In the genomic region with DNA sequence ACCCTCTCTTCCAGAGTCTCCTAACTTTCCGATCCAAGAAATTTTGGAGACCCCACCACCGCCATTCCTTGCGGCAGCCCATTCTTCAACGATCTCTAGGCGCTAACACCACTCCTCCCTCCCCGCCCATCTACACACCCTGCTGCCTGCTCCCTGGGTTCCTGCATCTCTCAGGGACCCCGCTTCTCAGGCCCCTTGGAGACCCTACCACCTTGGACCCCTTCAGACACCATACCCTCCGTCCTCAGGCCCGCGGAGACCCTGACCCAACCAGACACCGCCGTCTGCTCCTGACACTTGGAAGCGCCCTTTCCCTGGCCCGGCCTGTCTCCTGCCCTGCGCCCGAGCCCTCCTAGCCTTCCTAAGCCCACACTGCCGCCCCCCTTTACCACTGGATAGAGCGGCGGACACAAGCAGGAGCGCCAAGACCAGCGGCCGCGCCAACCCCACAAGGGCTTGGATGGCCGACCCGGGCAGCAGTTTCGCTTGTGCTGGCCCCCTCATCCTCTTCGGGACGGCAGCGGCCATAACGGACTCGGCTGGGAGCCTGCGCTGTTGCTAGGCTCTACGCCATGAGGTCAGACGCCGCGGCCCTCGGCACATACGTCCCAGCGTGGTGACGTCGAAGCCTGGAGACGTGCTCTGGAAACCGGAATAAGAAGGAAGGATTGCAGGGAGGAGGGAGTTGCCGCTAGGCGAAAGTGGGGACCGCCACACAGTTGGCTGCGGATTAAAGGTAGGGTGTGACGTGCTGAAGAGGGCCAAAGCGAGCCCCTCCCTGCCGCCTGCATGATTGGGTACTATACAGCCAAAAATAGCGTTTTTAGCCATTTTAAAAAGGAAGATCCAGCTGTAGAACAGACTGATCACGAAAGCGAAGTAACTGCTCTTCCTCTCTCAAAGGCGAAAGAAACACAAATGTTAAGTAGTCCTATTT, we compare ENCODE assay signal across 8 cellular contexts. TPM values are rescaled to one million over a fixed set of nuclear protein-coding genes. Genes with fewer than 3 reads are reported as not detected.
DNase-seq lines count a peak whose midpoint lies in the region; ATAC-seq and TF ChIP-seq lines count a peak whose summit lies in the region.

A gene (minus strand): TSS at position 569 of the 937 bp plus-strand sequence. CDS start 41 bp downstream, at position 528.

- no peaks in the 10 kb centered on the region for H3K9me3 Mint-ChIP-seq in progenitor cell of endocrine pancreas (ENCODE audit: low read depth)

- H3K27me3 Mint-ChIP-seq in T-helper 17 cell (no peaks in the 10 kb centered on the region), progenitor cell of endocrine pancreas (no peaks in the 10 kb centered on the region)

- H3K27ac ChIP-seq in left ventricle myocardium inferior (replicated peaks): peak within 1 kb of the TSS; percentile 96

- peaks cover 49% of the 10 kb centered on the region for H3K4me1 ChIP-seq in left ventricle myocardium inferior

- peak; percentile 81 for TF ChIP-seq POLR2A in GM15510 (IDR thresholded peaks at IDR 0.05; ENCODE audit: borderline replicate concordance, extremely low read depth, insufficient read length)

- peak within 1 kb of the TSS; percentile 99 for H3K27ac Mint-ChIP-seq in T-helper 17 cell
- peak within 1 kb of the TSS; percentile 97 for H3K27ac Mint-ChIP-seq in progenitor cell of endocrine pancreas

- H3K4me3 Mint-ChIP-seq in T-helper 17 cell: peak within 1 kb of the TSS; percentile 98
- peak within 1 kb of the TSS; percentile 98 for H3K4me3 Mint-ChIP-seq in progenitor cell of endocrine pancreas (ENCODE audit: low read depth)

- TF ChIP-seq CTCF in left ventricle myocardium inferior (IDR thresholded peaks at IDR 0.05; ENCODE audit: borderline replicate concordance) (peak; percentile 49), progenitor cell of endocrine pancreas (IDR thresholded peaks at IDR 0.05; ENCODE audit: unreplicated experiment) (peak; percentile 24)

- peaks cover 40% of the 10 kb centered on the region for H3K36me3 ChIP-seq in left ventricle myocardium inferior

- H3K36me3 Mint-ChIP-seq in T-helper 17 cell (ENCODE audit: low read depth): peaks cover 6% of the 10 kb centered on the region
- no peaks in the 10 kb centered on the region for H3K36me3 Mint-ChIP-seq in progenitor cell of endocrine pancreas (ENCODE audit: insufficient read depth)

- H3K4me1 Mint-ChIP-seq in T-helper 17 cell (peaks cover 28% of the 10 kb centered on the region), progenitor cell of endocrine pancreas (ENCODE audit: low read depth) (peaks cover 25% of the 10 kb centered on the region)

- intact Hi-C loops in left ventricle myocardium inferior (cut with micrococcal nuclease): no loop called here

- peak within 1 kb of the TSS; percentile 96 for H3K4me3 ChIP-seq in left ventricle myocardium inferior

- ATAC-seq in HG02885 (IDR thresholded peaks at IDR 0.05; ENCODE audit: poor library complexity, unreplicated experiment) (peak; percentile 98), T-helper 17 cell (peak; percentile 96)

- H3K27me3 ChIP-seq in left ventricle myocardium inferior (ENCODE audit: low read depth): no peaks in the 10 kb centered on the region

- H3K9me3 ChIP-seq in T-helper 17 cell (ENCODE audit: control insufficient read depth, low read length, poor library complexity, severe bottlenecking): no peaks in the 10 kb centered on the region
- peaks cover 7% of the 10 kb centered on the region for H3K9me3 ChIP-seq in left ventricle myocardium inferior (replicated peaks)

- DNase-seq in NCI-H1694 treated with DMSO at 0.1 percent for 48 hours (lab: John Stamatoyannopoulos, UW): peak; percentile 92
- peak; percentile 77 to 85 (median 79) for DNase-seq in T-helper 17 cell
- peak; percentile 42 to 98 (median 92) for DNase-seq in amygdala (lab: John Stamatoyannopoulos, UW)
- DNase-seq in left ventricle myocardium inferior: peak; percentile 97
- peak; percentile 78 for DNase-seq in progenitor cell of endocrine pancreas (ENCODE audit: low spot score, unreplicated experiment)
- peak; percentile 95 for DNase-seq in ureter (ENCODE audit: low spot score)

RNA-seq across cellular contexts. Expression of the gene that starts here (rescaled TPM):
- total RNA-seq in T-helper 17 cell (10 to 100 TPM; 12.1 to 13.5 TPM), left ventricle myocardium inferior (34.4 TPM), progenitor cell of endocrine pancreas (52.0 and 58.5 TPM in 2 replicates), ureter (28.0 TPM)

Comparison
In these comparisons a context has a peak if more than half of its experiments do, and no peak if none do; other contexts are left out.
1. Peak in every context shown above with its lines: DNase-seq, ATAC-seq, H3K4me3 ChIP-seq and H3K27ac ChIP-seq.